ENCODE assay signal across 27 cellular contexts in genomic region chrX:94288972-94289371, GRCh38.
"Had no signal": no experiment of that assay in that cellular context is flagged by ENCODE, and none has a peak within 500 bp of the region (broad histone marks: within the 10 kb centered on the region; RNA-seq: fewer than 3 reads in every experiment).

No MANE protein-coding gene starts in this region.

- H3K36me3 ChIP-seq: adrenal gland, breast epithelium, Peyer's patch, SJSA1 had no signal

- DNase-seq: activated CD4-positive, alpha-beta memory T cell treated with anti-CD3 and anti-CD28 coated beads for 36 hours; activated CD4-positive, alpha-beta T cell treated with anti-CD3 and anti-CD28 coated beads for 4 hours; activated CD4-positive, alpha-beta T cell treated with anti-CD3 and anti-CD28 coated beads, Interleukin-2, amount 50 U/mL, for 1 hour; activated CD8-positive, alpha-beta memory T cell treated with anti-CD3 and anti-CD28 coated beads, Interleukin-2, amount 50 U/mL, for 4 hours; activated gamma-delta T cell treated with Interleukin-2 at 50 U/mL for 16 hours; activated naive CD4-positive, alpha-beta T cell treated with anti-CD3 and anti-CD28 coated beads for 36 hours; activated T-cell treated with anti-CD3 and anti-CD28 coated beads for 4 hours; activated T-cell treated with anti-CD3 and anti-CD28 coated beads, Interleukin-2, amount 50 U/mL, for 4 hours; adrenal gland; body of pancreas; NCI-H1417 treated with DMSO at 0.1 percent for 48 hours; NCI-H187 treated with DMSO at 0.1 percent for 48 hours; NCI-H2081 treated with DMSO at 0.1 percent for 48 hours; NCI-H510A; NCI-H526; NCI-H748 treated with DMSO at 0.1 percent for 48 hours; NK-92 treated with Interleukin-12 subunit alpha and Interleukin-12 subunit beta, amount 100 ng/mL, for 24 hours; Peyer's patch; RPMI8226; SHP77 treated with DMSO at 0.1 percent for 48 hours; SK-N-SH had no signal

- FAIRE-seq: TTC549 had no signal

- H3K4me1 ChIP-seq: adrenal gland, body of pancreas, breast epithelium, Peyer's patch, SJSA1 had no signal

- H3K9ac ChIP-seq: SK-N-SH had no signal

- H3K27ac ChIP-seq: adrenal gland, body of pancreas, breast epithelium, Peyer's patch, SJSA1 had no signal

- ATAC-seq: activated CD4-positive, CD25-positive, alpha-beta regulatory T cell treated with anti-CD3 and anti-CD28 coated beads, Interleukin-2, amount 50 U/mL, for 24 hours; activated naive CD4-positive, alpha-beta T cell treated with anti-CD3 and anti-CD28 coated beads, Interleukin-2, amount 50 U/mL, for 72 hours; activated T-cell treated with anti-CD3 and anti-CD28 coated beads, Interleukin-2, amount 50 U/mL, for 4 hours; body of pancreas; PC-3 had no signal

- H3K9me3 ChIP-seq: adrenal gland, body of pancreas, Peyer's patch, SJSA1, SK-N-SH had no signal

- H3K27me3 ChIP-seq: adrenal gland, body of pancreas, Peyer's patch, SJSA1 had no signal

- H3K4me3 ChIP-seq: adrenal gland, body of pancreas, breast epithelium, Peyer's patch, SJSA1 had no signal
